ENCODE assay signal across 39 cellular contexts in genomic region chr22:50068096-50068495, GRCh38. TPM values are rescaled to one million over a fixed set of nuclear protein-coding genes. Genes with fewer than 3 reads are reported as not detected.
"Had no signal": no experiment of that assay in that cellular context is flagged by ENCODE, and none has a peak within 500 bp of the region (broad histone marks: within the 10 kb centered on the region; RNA-seq: fewer than 3 reads in every experiment).

No MANE protein-coding gene starts in this region.

- DNase-seq: Karpas-422, Kasumi-1, KBM-7, KG1, MG63, MM.1S, MV-4-11, NCI-H1048, NCI-H1092, NCI-H1092 treated with DMSO at 0.1 percent for 48 hours, NCI-H1105, NCI-H1105 treated with DMSO at 0.1 percent for 48 hours, NCI-H1417, NCI-H1417 treated with DMSO at 0.1 percent for 48 hours, NCI-H1436, NCI-H1436 treated with DMSO at 0.1 percent for 48 hours, NCI-H146, NCI-H1694, NCI-H1694 treated with DMSO at 0.1 percent for 48 hours, NCI-H187, NCI-H187 treated with DMSO at 0.1 percent for 48 hours, NCI-H1930, NCI-H2029, NCI-H2029 treated with DMSO at 0.1 percent for 48 hours, NCI-H2081, NCI-H2081 treated with DMSO at 0.1 percent for 48 hours, NCI-H2107, NCI-H2171, NCI-H2171 treated with DMSO at 0.1 percent for 48 hours, NCI-H2227 treated with DMSO at 0.1 percent for 48 hours, NCI-H226, NCI-H345, NCI-H446, NCI-H510A had no signal

- H3K27ac ChIP-seq: KMS-11 had no signal

- H3K9ac ChIP-seq: KMS-11 had no signal

- H3K36me3 ChIP-seq: MG63 had no signal

- H3K4me2 ChIP-seq: KMS-11 had no signal

- H3K9me3 ChIP-seq: MG63 had no signal

- H3K27me3 ChIP-seq: MG63 had no signal

- H3K4me3 ChIP-seq: MG63 had no signal

RNA-seq across cellular contexts. Expression of gene TTLL8, which starts 10.0 kb away (rescaled TPM):
- total RNA-seq: LHCN-M2, M059J, MCF 10A, NCI-H460 had no signal

RNA-seq across cellular contexts. Expression of gene MLC1, which starts 17.1 kb away (rescaled TPM):
- total RNA-seq: LHCN-M2, MCF 10A, NCI-H460 had no signal

RNA-seq across cellular contexts. Expression of gene MOV10L1, which starts 21.7 kb away (rescaled TPM):
- total RNA-seq: MCF 10A had no signal

RNA-seq across cellular contexts. Expression of gene IL17REL, which starts 55.5 kb away (rescaled TPM):
- total RNA-seq: LHCN-M2, M059J, MCF 10A, NCI-H460 had no signal
